Comparison of ENCODE assay signal across 9 cellular contexts in the genomic region with DNA sequence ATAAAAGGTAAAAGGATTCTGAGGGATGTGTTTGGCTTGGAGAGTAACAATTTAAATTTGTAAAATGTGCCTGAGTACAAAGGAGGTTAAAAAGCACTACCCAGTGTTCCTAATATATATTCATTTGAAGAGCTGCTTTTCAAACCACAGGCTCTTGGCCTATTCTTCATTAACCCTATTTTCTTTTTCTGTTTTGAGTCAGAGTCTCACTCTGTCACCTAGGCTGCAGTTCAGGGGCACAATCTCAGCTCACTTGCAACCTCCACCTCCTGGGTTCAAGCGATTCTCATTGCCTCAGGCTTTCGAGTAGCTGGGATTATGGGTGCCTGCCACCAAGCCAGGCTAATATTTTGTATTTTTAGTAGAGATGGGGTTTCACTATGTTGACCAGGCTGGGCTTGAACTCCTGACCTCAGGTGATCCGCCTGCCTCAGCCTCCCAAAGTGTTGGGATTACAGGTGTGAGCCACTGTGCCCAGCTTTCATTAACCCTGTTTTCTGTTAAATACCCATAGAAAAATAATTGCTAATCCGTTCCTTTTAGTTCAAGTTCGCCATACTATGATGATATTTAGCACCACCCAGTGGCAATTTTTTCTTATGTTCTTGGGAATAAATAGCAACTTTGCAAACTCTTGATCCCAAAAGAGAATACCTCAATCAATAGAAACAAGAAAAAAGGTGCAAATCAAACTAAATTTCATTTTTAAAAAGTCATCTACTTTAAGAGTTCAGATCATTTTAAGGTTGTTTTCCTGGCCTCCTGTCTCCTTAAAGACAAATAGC. TPM values are rescaled to one million over a fixed set of nuclear protein-coding genes. Genes with fewer than 3 reads are reported as not detected.
DNase-seq lines count a peak whose midpoint lies in the region; ATAC-seq, FAIRE-seq and TF ChIP-seq lines count a peak whose summit lies in the region.
"Had no signal": no experiment of that assay in that cellular context is flagged by ENCODE, and none has a peak within 500 bp of the region (broad histone marks: within the 10 kb centered on the region; RNA-seq: fewer than 3 reads in every experiment).

No MANE protein-coding gene starts in this region.

- H3K27ac ChIP-seq in MM.1S (ENCODE audit: low read length) (no peak overlapping the region), kidney (ENCODE audit: low read depth in 2 of 2, low read length in 2 of 2) (no peak overlapping the region), mesendoderm (ENCODE audit: low read depth, low read length) (no peak overlapping the region)
- H3K27ac ChIP-seq: left lung had no signal

- no peak overlapping the region for H2BK15ac ChIP-seq in mesendoderm (replicated peaks; ENCODE audit: low read depth)

- H3K27me3 ChIP-seq in MM.1S (replicated peaks; ENCODE audit: insufficient read depth, low read length) = no peaks in the 10 kb centered on the region
- H3K27me3 ChIP-seq in mesendoderm (ENCODE audit: insufficient read depth, low read length, poor library complexity) = no peaks in the 10 kb centered on the region
- H3K27me3 ChIP-seq: left lung had no signal

- WGBS in mesendoderm (ENCODE audit: extremely low coverage, insufficient coverage, low lambda C conversion rate) = no CpG with 5 or more reads among the region's 5 CpGs

- H3K4me3 ChIP-seq in MM.1S (ENCODE audit: low read length) (no peak overlapping the region), kidney (ENCODE audit: low read length in 2 of 2) (no peak overlapping the region), mesendoderm (ENCODE audit: low read length) (no peak overlapping the region)
- H3K4me3 ChIP-seq: left lung had no signal

- TF ChIP-seq POLR2A in GM12892 (IDR thresholded peaks at IDR 0.05; ENCODE audit: low read depth, low read length) = no peak

- no peak overlapping the region for H3K56ac ChIP-seq in mesendoderm (ENCODE audit: low read length)

- H2AK5ac ChIP-seq in mesendoderm (ENCODE audit: low read length) = no peak overlapping the region

- H3K79me2 ChIP-seq in MM.1S (ENCODE audit: low read length) (peaks cover 14% of the 10 kb centered on the region), mesendoderm (ENCODE audit: control insufficient read depth, insufficient read depth, low read length) (no peaks in the 10 kb centered on the region)

- H3K4me2 ChIP-seq in MM.1S (ENCODE audit: low read depth, low read length) (no peak overlapping the region), mesendoderm (ENCODE audit: low read length) (no peak overlapping the region)

- H2AFZ ChIP-seq in MM.1S (ENCODE audit: low read length) = no peak overlapping the region

- peaks cover 18% of the 10 kb centered on the region for H3F3A ChIP-seq in MM.1S (ENCODE audit: insufficient read depth, low read length)

- H3K23ac ChIP-seq in mesendoderm (ENCODE audit: low read length) = no peak overlapping the region

- peaks cover 2% of the 10 kb centered on the region for H3K79me1 ChIP-seq in mesendoderm (ENCODE audit: low read length)

- H2BK120ac ChIP-seq in mesendoderm (ENCODE audit: low read depth, low read length) = no peak overlapping the region

- H3K36me3 ChIP-seq in MM.1S (replicated peaks; ENCODE audit: insufficient read depth, low read length) (no peaks in the 10 kb centered on the region), kidney (ENCODE audit: control insufficient read depth in 1 of 2, insufficient read depth in 2 of 2, low read length in 2 of 2) (no peaks in the 10 kb centered on the region), mesendoderm (ENCODE audit: control insufficient read depth, insufficient read depth, low read length) (no peaks in the 10 kb centered on the region)

- H4K8ac ChIP-seq in mesendoderm (ENCODE audit: low read depth, low read length) = no peak overlapping the region

- no peak overlapping the region for H3K9ac ChIP-seq in MM.1S (ENCODE audit: low read length)
- no peak overlapping the region for H3K9ac ChIP-seq in kidney (ENCODE audit: low read length in 2 of 2)
- H3K9ac ChIP-seq in mesendoderm (ENCODE audit: low read length) = no peak overlapping the region

- peak; percentile 66 for ATAC-seq in GM21515 (IDR thresholded peaks at IDR 0.05; ENCODE audit: unreplicated experiment)
- ATAC-seq: left lung had no signal

- no peak overlapping the region for H2BK5ac ChIP-seq in mesendoderm (ENCODE audit: low read length)

- no peaks in the 10 kb centered on the region for H4K20me1 ChIP-seq in MM.1S (ENCODE audit: insufficient read depth, low read length)

- TF ChIP-seq CTCF in MM.1S (IDR thresholded peaks at IDR 0.05; ENCODE audit: low read length) (peak; percentile 15; the same call in 1 of the 2 replicates), kidney (IDR thresholded peaks at IDR 0.05; ENCODE audit: borderline replicate concordance, extremely low read depth, insufficient read depth) (peak; percentile 2)

- intact Hi-C loops in kidney (cut with DNase I) = no loop called here

- peak; percentile 75 for FAIRE-seq in GM12892 (lab: Jason Lieb, UNC)
- no peak for FAIRE-seq in kidney (lab: Jason Lieb, UNC)

- H3K4me1 ChIP-seq in MM.1S (ENCODE audit: low read length) = peaks cover 26% of the 10 kb centered on the region
- no peaks in the 10 kb centered on the region for H3K4me1 ChIP-seq in kidney (ENCODE audit: control insufficient read depth in 1 of 2, insufficient read depth in 1 of 2, low read depth in 1 of 2, low read length in 2 of 2)
- no peaks in the 10 kb centered on the region for H3K4me1 ChIP-seq in mesendoderm (ENCODE audit: control insufficient read depth, low read depth, low read length)

- no peak overlapping the region for H4K5ac ChIP-seq in mesendoderm (ENCODE audit: low read length)

- H3K4ac ChIP-seq in mesendoderm (ENCODE audit: low read depth, low read length) = no peak overlapping the region

- DNase-seq in GM12892 (ENCODE audit: insufficient read length) = no peak
- no peak for DNase-seq in MM.1S
- DNase-seq in kidney = no peak
- DNase-seq in NCI-H69 (lab: John Stamatoyannopoulos, UW) = no peak
- DNase-seq in activated effector memory CD4-positive, alpha-beta T cell treated with Interleukin-2 at 50 U/mL for 16 hours = no peak
- DNase-seq in foreskin melanocyte = no peak
- no peak for DNase-seq in mesendoderm
- DNase-seq: left lung had no signal

- no peak overlapping the region for H3K18ac ChIP-seq in mesendoderm (ENCODE audit: low read length)

- no peaks in the 10 kb centered on the region for H3K9me2 ChIP-seq in MM.1S (replicated peaks; ENCODE audit: insufficient read depth, low read length)

- no peaks in the 10 kb centered on the region for H3K9me3 ChIP-seq in MM.1S (replicated peaks; ENCODE audit: insufficient read depth, low read length)
- no peaks in the 10 kb centered on the region for H3K9me3 ChIP-seq in kidney (ENCODE audit: control insufficient read depth in 1 of 2, low read length in 2 of 2)
- H3K9me3 ChIP-seq: left lung had no signal

RNA-seq across cellular contexts. Expression of a gene that starts 30.5 kb away (rescaled TPM):
- polyA plus RNA-seq in GM12892 (2012; ENCODE audit: missing spikeins) = 161 TPM
- total RNA-seq in kidney = 39.0 TPM
- 62.3 TPM for polyA plus RNA-seq in kidney (ENCODE audit: insufficient read depth, low read depth, low replicate concordance)
- 76.5 TPM for polyA plus RNA-seq in mesendoderm (2013, experiment 1 of 2)
- polyA plus RNA-seq in mesendoderm (2013, experiment 2 of 2) = 77.6 TPM

RNA-seq across cellular contexts. Expression of a gene that starts 31.1 kb away (rescaled TPM):
- polyA plus RNA-seq in GM12892 (2012; ENCODE audit: missing spikeins) = 258 TPM
- 177 TPM for total RNA-seq in kidney
- polyA plus RNA-seq in kidney (ENCODE audit: insufficient read depth, low read depth, low replicate concordance) = 49.5 TPM
- polyA plus RNA-seq in mesendoderm (2013, experiment 1 of 2) = 204 TPM
- polyA plus RNA-seq in mesendoderm (2013, experiment 2 of 2) = 210 TPM
